9 cellular contexts compared by ENCODE assay signal in the genomic region with DNA sequence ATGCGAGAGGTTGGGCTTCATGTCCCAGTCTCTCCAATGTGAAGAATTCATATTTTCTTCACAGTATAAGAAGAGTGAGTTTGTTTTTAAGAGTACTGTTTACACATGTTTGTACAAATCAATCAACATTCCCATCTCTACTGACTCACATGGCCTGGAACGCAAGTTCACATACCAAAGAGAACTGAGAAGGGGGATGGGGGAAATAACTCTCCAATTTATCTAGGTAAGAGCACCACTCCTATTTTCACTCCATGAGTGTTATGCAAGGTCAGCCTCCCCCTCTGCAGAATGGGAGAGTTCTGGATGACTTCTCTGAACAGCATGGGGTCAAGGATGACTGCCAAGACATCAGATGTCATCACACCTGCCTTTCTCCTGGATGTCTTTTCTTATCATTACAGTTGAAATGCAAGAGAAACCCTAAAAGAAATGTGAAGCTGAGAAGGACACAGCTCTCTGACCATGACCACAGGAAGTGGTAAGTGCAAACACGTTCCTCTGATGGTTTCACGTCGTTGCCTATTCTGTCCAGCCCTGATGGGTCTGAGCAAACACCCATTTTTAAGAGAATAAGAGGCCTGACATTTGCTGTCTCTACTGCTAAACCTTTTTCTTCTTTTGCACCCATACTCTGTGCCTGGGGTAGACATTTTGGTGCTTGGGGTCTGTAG.
A peak's percentile ranks its signal among the peaks of the same experiment; 100 is the strongest.
DNase-seq lines count a peak whose midpoint lies in the region; ATAC-seq lines count a peak whose summit lies in the region.
"Had no signal": no experiment of that assay in that cellular context is flagged by ENCODE, and none has a peak within 500 bp of the region (broad histone marks: within the 10 kb centered on the region; RNA-seq: fewer than 3 reads in every experiment).

No MANE protein-coding gene starts in this region.

- H3K27me3 ChIP-seq in BLaER1 = no peaks in the 10 kb centered on the region

- no peak overlapping the region for H3K4me3 ChIP-seq in BLaER1

- no peaks in the 10 kb centered on the region for H3K9me3 ChIP-seq in BLaER1

- DNase-seq in epithelial cell of prostate (ENCODE audit: low read depth, low spot score) = peak; percentile 51
- DNase-seq in NCI-H2081 treated with DMSO at 0.1 percent for 48 hours (lab: John Stamatoyannopoulos, UW) = no peak
- no peak for DNase-seq in NCI-H1436 treated with DMSO at 0.1 percent for 48 hours (lab: John Stamatoyannopoulos, UW)
- DNase-seq in COLO668 (lab: John Stamatoyannopoulos, UW; ENCODE audit: unreplicated experiment) = no peak
- no peak for DNase-seq in DMS79 (lab: John Stamatoyannopoulos, UW)
- DNase-seq: C1 segment of cervical spinal cord had no signal

- no peaks in the 10 kb centered on the region for H3K36me3 ChIP-seq in BLaER1

- peak; percentile 76 for ATAC-seq in GM19467 (IDR thresholded peaks at IDR 0.05; ENCODE audit: unreplicated experiment)
- peak; percentile 60 for ATAC-seq in HG03439 (IDR thresholded peaks at IDR 0.05; ENCODE audit: unreplicated experiment)

- no peak overlapping the region for H3K9ac ChIP-seq in BLaER1

- H3K27ac ChIP-seq in BLaER1 (peak overlapping the region; percentile 65), epithelial cell of prostate (peak overlapping the region; percentile 70)

- peak overlapping the region; percentile 76 for H3K4me2 ChIP-seq in BLaER1

- no peaks in the 10 kb centered on the region for H4K20me1 ChIP-seq in BLaER1

- peaks cover 57% of the 10 kb centered on the region for H3K4me1 ChIP-seq in BLaER1
